Comparison of ENCODE assay signal across 9 cellular contexts in genomic region chr19:6161271-6161850, GRCh38. TPM values are rescaled to one million over a fixed set of nuclear protein-coding genes. Genes with fewer than 3 reads are reported as not detected.
DNase-seq lines count a peak whose midpoint lies in the region; ATAC-seq, FAIRE-seq and TF ChIP-seq lines count a peak whose summit lies in the region.
"Had no signal": no experiment of that assay in that cellular context is flagged by ENCODE, and none has a peak within 500 bp of the region (broad histone marks: within the 10 kb centered on the region; RNA-seq: fewer than 3 reads in every experiment).

No MANE protein-coding gene starts in this region.

- peaks cover 6% of the 10 kb centered on the region for H3K4me1 Mint-ChIP-seq in activated T-cell treated with anti-CD3 and anti-CD28 coated beads, Interleukin-2, amount 50 U/mL, for 4 hours (ENCODE audit: low read depth)

- H3K9ac ChIP-seq in NT2/D1 (ENCODE audit: insufficient read length, low read depth) (no peak overlapping the region), HepG2 (ENCODE audit: insufficient read depth, low read depth, low read length) (no peak overlapping the region)

- H3K4me1 ChIP-seq in NT2/D1 (ENCODE audit: insufficient read depth, insufficient read length) (no peaks in the 10 kb centered on the region), HepG2 (ENCODE audit: insufficient read depth, low read length) (peaks cover 7% of the 10 kb centered on the region), stomach (no peaks in the 10 kb centered on the region)

- BruUV-seq in HepG2 (replicated peaks; lab: Mats Ljungman, UMichigan): no TSS peak

- no peak for FAIRE-seq in HepG2 (lab: Jason Lieb, UNC)

- TF ChIP-seq EP300 in HepG2 (IDR thresholded peaks at IDR 0.05; ENCODE audit: low read depth in 2 of 2, low read length in 2 of 2) (no peak), HepG2 (CRISPR knock-in tag; IDR thresholded peaks at IDR 0.05; ENCODE audit: borderline replicate concordance) (no peak), stomach (IDR thresholded peaks at IDR 0.05) (no peak)

- TF ChIP-seq RAD21 in HepG2 (CRISPR knock-in tag; IDR thresholded peaks at IDR 0.05): no peak

- H3K9me3 ChIP-seq in NT2/D1 (ENCODE audit: insufficient read depth, low read length): no peaks in the 10 kb centered on the region; the same call in 1 of the 2 replicates
- H3K9me3 ChIP-seq in HepG2 (ENCODE audit: low read length): no peaks in the 10 kb centered on the region
- peaks cover 0 to 8% (median 2%) of the 10 kb centered on the region in 4 donors for H3K9me3 ChIP-seq in stomach

- DNase-seq in NCI-H146 (lab: John Stamatoyannopoulos, UW) (peak; percentile 27), NCI-H146 treated with DMSO at 0.1 percent for 48 hours (lab: John Stamatoyannopoulos, UW; ENCODE audit: unreplicated experiment) (no peak), NT2/D1 (ENCODE audit: low read depth, low spot score) (peak; percentile 28), HepG2 (ENCODE audit: low spot score) (peak; percentile 13), stomach (no peak)
- no peak for DNase-seq in activated T-cell treated with anti-CD3 and anti-CD28 coated beads, Interleukin-2, amount 50 U/mL, for 4 hours

- no peak overlapping the region for H3K27ac ChIP-seq in HepG2 (ENCODE audit: extremely low read length, insufficient read depth, low read length)
- no peak overlapping the region for H3K27ac ChIP-seq in stomach

- in situ Hi-C loops in HepG2 (cut with HindIII; ENCODE audit: extremely low pct_ligation_motif_present, low pct_unique_long_range_greater_than_20kb): loop anchor here (10.0 kb wide), 1 partner anchor 143 kb away; no protein-coding TSS in a partner anchor

- intact Hi-C loops in HepG2 (cut with micrococcal nuclease; ENCODE audit: unreplicated experiment) (no loop called here), stomach (cut with DNase I; ENCODE audit: low total_unique reads) (no loop called here)

- ATAC-seq in activated T-cell treated with anti-CD3 and anti-CD28 coated beads, Interleukin-2, amount 50 U/mL, for 4 hours: peak; percentile 43 to 66
- ATAC-seq in HepG2: no peak
- no peak for ATAC-seq in HG02678 (IDR thresholded peaks at IDR 0.05; ENCODE audit: unreplicated experiment)
- no peak for ATAC-seq in GM18861 (IDR thresholded peaks at IDR 0.05; ENCODE audit: unreplicated experiment)

- no peak overlapping the region for H3K4me3 Mint-ChIP-seq in activated T-cell treated with anti-CD3 and anti-CD28 coated beads, Interleukin-2, amount 50 U/mL, for 4 hours

- H3K9me3 Mint-ChIP-seq in activated T-cell treated with anti-CD3 and anti-CD28 coated beads, Interleukin-2, amount 50 U/mL, for 4 hours: peaks cover 8% of the 10 kb centered on the region

- H3K27me3 Mint-ChIP-seq in activated T-cell treated with anti-CD3 and anti-CD28 coated beads, Interleukin-2, amount 50 U/mL, for 4 hours (ENCODE audit: low read depth): no peaks in the 10 kb centered on the region

- TF ChIP-seq POLR2A in HepG2 (IDR thresholded peaks at IDR 0.05; ENCODE audit: insufficient read depth in 1 of 2, low read depth in 2 of 2, low read length in 2 of 2): no peak
- no peak for TF ChIP-seq POLR2A in stomach (IDR thresholded peaks at IDR 0.05)

- no peaks in the 10 kb centered on the region for H3K36me3 Mint-ChIP-seq in activated T-cell treated with anti-CD3 and anti-CD28 coated beads, Interleukin-2, amount 50 U/mL, for 4 hours (ENCODE audit: insufficient read depth)

- H3K36me3 ChIP-seq in NT2/D1 (ENCODE audit: insufficient read depth, insufficient read length, low read length): no peaks in the 10 kb centered on the region
- no peaks in the 10 kb centered on the region for H3K36me3 ChIP-seq in HepG2 (replicated peaks in 1 of 2; ENCODE audit: control insufficient read depth in 1 of 2, insufficient read depth in 2 of 2, low read length in 2 of 2)
- no peaks in the 10 kb centered on the region for H3K36me3 ChIP-seq in stomach

- no peaks in the 10 kb centered on the region for H4K20me1 ChIP-seq in HepG2 (ENCODE audit: insufficient read depth, low read length)

- CTCF ChIA-PET in HepG2 (lab: Yijun Ruan, JAX; ENCODE audit: low intra/inter-chr PET ratio, low total read pairs): no interaction called here

- TF ChIP-seq CTCF in HepG2 (CRISPR knock-in tag; IDR thresholded peaks at IDR 0.05) (no peak), stomach (IDR thresholded peaks at IDR 0.05) (no peak)

- H3K79me2 ChIP-seq in HepG2 (ENCODE audit: insufficient read depth, low read length): no peaks in the 10 kb centered on the region

- no peak overlapping the region for H3K4me3 ChIP-seq in NT2/D1 (ENCODE audit: insufficient read length, low read depth)
- no peak overlapping the region for H3K4me3 ChIP-seq in HepG2 (replicated peaks in 1 of 3; ENCODE audit: insufficient read depth in 1 of 3, low read depth in 2 of 3, low read length in 3 of 3)
- no peak overlapping the region for H3K4me3 ChIP-seq in stomach

- H3K27me3 ChIP-seq in NT2/D1 (ENCODE audit: insufficient read depth, insufficient read length): no peaks in the 10 kb centered on the region
- no peaks in the 10 kb centered on the region; a peak in 1 of 5 replicates for H3K27me3 ChIP-seq in HepG2 (ENCODE audit: control insufficient read depth in 1 of 2, insufficient read depth in 2 of 2, low read length in 2 of 2)
- H3K27me3 ChIP-seq in stomach: no peaks in the 10 kb centered on the region

- H2AFZ ChIP-seq in HepG2 (ENCODE audit: low read length): no peak overlapping the region

- POLR2A ChIA-PET in HepG2 (lab: Yijun Ruan, JAX): interaction anchor here (0.6 kb wide), 1 partner anchor 9 kb away, joined by 3 read pairs; no protein-coding TSS in a partner anchor

- 42% methylated on average over 8 of the region's 8 CpGs for WGBS in HepG2 (ENCODE audit: low lambda C conversion rate)
- 31 to 51% (median 38%) methylated on average over 8 of the region's 8 CpGs for WGBS in stomach, 5 donors

- no peak overlapping the region for H3K4me2 ChIP-seq in HepG2 (ENCODE audit: low read depth, low read length)

RNA-seq across cellular contexts. Expression of gene ACSBG2, which starts 25.9 kb away (rescaled TPM):
- not detected for total RNA-seq in activated T-cell treated with anti-CD3 and anti-CD28 coated beads, Interleukin-2, amount 50 U/mL, for 4 hours
- total RNA-seq in HepG2 (2016; rRNA removed; fragmentation: Illumina TruSeq; extraction: Trizol) (not detected in 2 replicates), stomach (not detected)
- total RNA-seq in HepG2 (2016; cell fraction: cytosol; rRNA removed; fragmentation: Illumina TruSeq; extraction: Trizol; ENCODE audit: low read depth): not detected in 2 replicates
- total RNA-seq in HepG2 (2016; cell fraction: insoluble cytoplasmic fraction; rRNA removed; fragmentation: Illumina TruSeq; extraction: Trizol): not detected in 2 replicates
- total RNA-seq in HepG2 (2016; cell fraction: membrane; rRNA removed; fragmentation: Illumina TruSeq; extraction: Trizol): not detected in 2 replicates
- total RNA-seq in HepG2 (2016; cell fraction: nucleus; rRNA removed; fragmentation: Illumina TruSeq; extraction: Trizol): not detected in 2 replicates
- polyA plus RNA-seq in HepG2 (2011; rRNA removed) (not detected in 2 replicates), stomach (not detected)
- not detected in 2 replicates for polyA plus RNA-seq in HepG2 (2011; cell fraction: cytosol; rRNA removed)
- polyA plus RNA-seq in HepG2 (2011; cell fraction: nucleus; rRNA removed): not detected in 2 replicates
- 0.35 and 0.60 TPM in 2 replicates for polyA plus RNA-seq in HepG2 (2012)
- not detected in 2 replicates for polyA plus RNA-seq in HepG2 (2016; cell fraction: cytosol; fragmentation: Illumina TruSeq; extraction: Trizol; ENCODE audit: low read depth)
- polyA plus RNA-seq in HepG2 (2016; cell fraction: insoluble cytoplasmic fraction; fragmentation: Illumina TruSeq; extraction: Trizol; ENCODE audit: low read depth): not detected in 2 replicates
- polyA plus RNA-seq in HepG2 (2016; cell fraction: membrane; fragmentation: Illumina TruSeq; extraction: Trizol; ENCODE audit: low read depth): not detected in 2 replicates
- polyA plus RNA-seq in HepG2 (2016; cell fraction: nucleus; fragmentation: Illumina TruSeq; extraction: Trizol; ENCODE audit: insufficient read depth, low read depth): not detected in 2 replicates
- not detected in 2 replicates for polyA minus RNA-seq in HepG2 (2011; rRNA and poly(A)+ RNA removed; ENCODE audit: low replicate concordance)
- not detected in 2 replicates for polyA minus RNA-seq in HepG2 (2011; cell fraction: cytosol; rRNA and poly(A)+ RNA removed)
- polyA minus RNA-seq in HepG2 (2011; cell fraction: nucleus; rRNA and poly(A)+ RNA removed): not detected in 2 replicates
- total RNA-seq: T-helper 1 cell treated with Interleukin-12 subunit alpha and Interleukin-12 subunit beta and Interleukin-4 antibody, amounts not matched to agents 30 ng/mL and 1 ng/mL, for 36 hours had no signal

RNA-seq across cellular contexts. Expression of gene RFX2, which starts 51.1 kb away (rescaled TPM):
- total RNA-seq in activated T-cell treated with anti-CD3 and anti-CD28 coated beads, Interleukin-2, amount 50 U/mL, for 4 hours: 1 to 10 TPM; 4.0 to 5.1 (median 4.0) TPM
- total RNA-seq in HepG2 (2016; rRNA removed; fragmentation: Illumina TruSeq; extraction: Trizol): 1.3 and 2.8 TPM in 2 replicates
- total RNA-seq in HepG2 (2016; cell fraction: cytosol; rRNA removed; fragmentation: Illumina TruSeq; extraction: Trizol; ENCODE audit: low read depth): 2.6 and 7.1 TPM in 2 replicates
- 1.5 and 2.5 TPM in 2 replicates for total RNA-seq in HepG2 (2016; cell fraction: insoluble cytoplasmic fraction; rRNA removed; fragmentation: Illumina TruSeq; extraction: Trizol)
- 1.8 and 2.4 TPM in 2 replicates for total RNA-seq in HepG2 (2016; cell fraction: membrane; rRNA removed; fragmentation: Illumina TruSeq; extraction: Trizol)
- 2.4 and 3.9 TPM in 2 replicates for total RNA-seq in HepG2 (2016; cell fraction: nucleus; rRNA removed; fragmentation: Illumina TruSeq; extraction: Trizol)
- 2.4 and 3.3 TPM in 2 replicates for polyA plus RNA-seq in HepG2 (2011; rRNA removed)
- 1.5 and 2.4 TPM in 2 replicates for polyA plus RNA-seq in HepG2 (2011; cell fraction: cytosol; rRNA removed)
- polyA plus RNA-seq in HepG2 (2011; cell fraction: nucleus; rRNA removed): 3.3 and 4.9 TPM in 2 replicates
- polyA plus RNA-seq in HepG2 (2012): 1.1 and 2.1 TPM in 2 replicates
- 3.0 and 3.6 TPM in 2 replicates for polyA plus RNA-seq in HepG2 (2016; cell fraction: cytosol; fragmentation: Illumina TruSeq; extraction: Trizol; ENCODE audit: low read depth)
- polyA plus RNA-seq in HepG2 (2016; cell fraction: insoluble cytoplasmic fraction; fragmentation: Illumina TruSeq; extraction: Trizol; ENCODE audit: low read depth): 1.2 and 1.3 TPM in 2 replicates
- 1.8 and 2.9 TPM in 2 replicates for polyA plus RNA-seq in HepG2 (2016; cell fraction: membrane; fragmentation: Illumina TruSeq; extraction: Trizol; ENCODE audit: low read depth)
- polyA plus RNA-seq in HepG2 (2016; cell fraction: nucleus; fragmentation: Illumina TruSeq; extraction: Trizol; ENCODE audit: insufficient read depth, low read depth): 3.0 and 6.2 TPM in 2 replicates
- 5.3 and 9.1 TPM in 2 replicates for polyA minus RNA-seq in HepG2 (2011; rRNA and poly(A)+ RNA removed; ENCODE audit: low replicate concordance)
- polyA minus RNA-seq in HepG2 (2011; cell fraction: cytosol; rRNA and poly(A)+ RNA removed): 1.3 and 3.3 TPM in 2 replicates
- 3.6 and 6.2 TPM in 2 replicates for polyA minus RNA-seq in HepG2 (2011; cell fraction: nucleus; rRNA and poly(A)+ RNA removed)
- 100 to 1,000 TPM in 1 of 5 donors, 10 to 100 TPM in 1, 1 to 10 TPM in 3; 1.2 to 123 (median 8.9) TPM for total RNA-seq in stomach
- polyA plus RNA-seq in stomach: 1 to 10 TPM; 1.8 to 7.9 (median 6.4) TPM

Comparison
In these comparisons a context has a peak if more than half of its experiments do, and no peak if none do; other contexts are left out.
1. DNase-seq: peak in NCI-H146 (single experiment), NT2/D1 (single experiment) and HepG2 (single experiment); none in NCI-H146 treated with DMSO at 0.1 percent for 48 hours (single experiment), activated T-cell treated with anti-CD3 and anti-CD28 coated beads, Interleukin-2, amount 50 U/mL, for 4 hours (single experiment) and stomach (single experiment).
2. ATAC-seq: peak in activated T-cell treated with anti-CD3 and anti-CD28 coated beads, Interleukin-2, amount 50 U/mL, for 4 hours (2 of 2); none in HepG2 (single experiment), HG02678 (single experiment) and GM18861 (single experiment).